ENCODE assay signal across 17 cellular contexts in genomic region chr19:46980756-46981155, GRCh38. TPM values are rescaled to one million over a fixed set of nuclear protein-coding genes. Genes with fewer than 3 reads are reported as not detected.
DNase-seq lines count a peak whose midpoint lies in the region; ATAC-seq and TF ChIP-seq lines count a peak whose summit lies in the region.
"Had no signal": no experiment of that assay in that cellular context is flagged by ENCODE, and none has a peak within 500 bp of the region (broad histone marks: within the 10 kb centered on the region; RNA-seq: fewer than 3 reads in every experiment).

No MANE protein-coding gene starts in this region.

- no peak for TF ChIP-seq POLR2A in testis (IDR thresholded peaks at IDR 0.05)

- H3K36me3 ChIP-seq in ACC112 (ENCODE audit: insufficient read depth, low read length) (no peaks in the 10 kb centered on the region), adipocyte (ENCODE audit: control insufficient read depth, insufficient read depth, low read length, severe bottlenecking) (no peaks in the 10 kb centered on the region), mesendoderm (ENCODE audit: control insufficient read depth, insufficient read depth, low read length) (no peaks in the 10 kb centered on the region), testis (ENCODE audit: low read depth, missing control alignments) (no peaks in the 10 kb centered on the region)
- H3K36me3 ChIP-seq: pancreas, thyroid gland had no signal

- H3K27ac Mint-ChIP-seq in CD4-positive, alpha-beta T cell, result peak overlapping the region; percentile 6
- H3K27ac Mint-ChIP-seq: activated T-helper 1 cell treated with anti-CD3 and anti-CD28 coated beads, Interleukin-12 subunit alpha, Interleukin-12 subunit beta, Interleukin-2, Interleukin-4 antibody, amounts not matched to agents 30 ng/mL and 10 ng/mL and 1 ng/mL, durations not matched to agents 14 hours and 24 hours and 36 hours had no signal

- CTCF ChIA-PET in CD4-positive, alpha-beta T cell (lab: Charles Lee), result no interaction called here

- no peak overlapping the region for H2BK120ac ChIP-seq in mesendoderm (ENCODE audit: low read depth, low read length)

- H3K9ac ChIP-seq in adipocyte (ENCODE audit: low read length) (peak overlapping the region; percentile 20), mesendoderm (ENCODE audit: low read length) (no peak overlapping the region)

- H2AFZ ChIP-seq in ACC112 (ENCODE audit: low read length, unreplicated experiment), result no peak overlapping the region

- H3K4ac ChIP-seq in mesendoderm (ENCODE audit: low read depth, low read length), result no peak overlapping the region

- H3K4me3 ChIP-seq in ACC112 (ENCODE audit: low read depth, low read length), result no peak overlapping the region
- no peak overlapping the region for H3K4me3 ChIP-seq in adipocyte (ENCODE audit: low read length)
- H3K4me3 ChIP-seq in mesendoderm (ENCODE audit: low read length), result no peak overlapping the region
- no peak overlapping the region for H3K4me3 ChIP-seq in testis
- H3K4me3 ChIP-seq: pancreas, skin epidermis, thyroid gland had no signal

- no peak overlapping the region for H2BK5ac ChIP-seq in mesendoderm (ENCODE audit: low read length)

- H2AK5ac ChIP-seq in mesendoderm (ENCODE audit: low read length), result no peak overlapping the region

- TF ChIP-seq CTCF in CD4-positive, alpha-beta T cell (IDR thresholded peaks at IDR 0.05), result no peak
- TF ChIP-seq CTCF in testis (IDR thresholded peaks at IDR 0.05), result no peak

- H4K8ac ChIP-seq in mesendoderm (ENCODE audit: low read depth, low read length), result no peak overlapping the region

- ATAC-seq in CD4-positive, alpha-beta T cell (ENCODE audit: poor library complexity), result no peak
- ATAC-seq in HG02884 (IDR thresholded peaks at IDR 0.05; ENCODE audit: unreplicated experiment) (no peak), HG02840 (IDR thresholded peaks at IDR 0.05; ENCODE audit: low FRiP score, unreplicated experiment) (no peak)
- ATAC-seq: foreskin keratinocyte had no signal

- peaks cover 67% of the 10 kb centered on the region for H3K4me1 ChIP-seq in ACC112 (ENCODE audit: control insufficient read depth, insufficient read depth, low read length, unreplicated experiment)
- H3K4me1 ChIP-seq in adipocyte (ENCODE audit: control insufficient read depth, insufficient read depth, low read length), result peaks cover 71% of the 10 kb centered on the region
- H3K4me1 ChIP-seq in mesendoderm (ENCODE audit: control insufficient read depth, low read depth, low read length), result peaks cover 30% of the 10 kb centered on the region
- H3K4me1 ChIP-seq in testis, result peaks cover 49% of the 10 kb centered on the region

- H3K9me3 Mint-ChIP-seq in CD4-positive, alpha-beta T cell, result no peaks in the 10 kb centered on the region
- H3K9me3 Mint-ChIP-seq: activated T-helper 1 cell treated with anti-CD3 and anti-CD28 coated beads, Interleukin-12 subunit alpha, Interleukin-12 subunit beta, Interleukin-2, Interleukin-4 antibody, amounts not matched to agents 30 ng/mL and 10 ng/mL and 1 ng/mL, durations not matched to agents 14 hours and 24 hours and 36 hours had no signal

- no peaks in the 10 kb centered on the region for H3K27me3 Mint-ChIP-seq in CD4-positive, alpha-beta T cell

- H3K9me3 ChIP-seq in CD4-positive, alpha-beta T cell (ENCODE audit: control insufficient read depth, low read length), result no peaks in the 10 kb centered on the region
- H3K9me3 ChIP-seq in adipocyte (ENCODE audit: control insufficient read depth, low read length), result no peaks in the 10 kb centered on the region
- no peaks in the 10 kb centered on the region for H3K9me3 ChIP-seq in testis
- H3K9me3 ChIP-seq: pancreas, thyroid gland had no signal

- no peak overlapping the region for H3K23ac ChIP-seq in mesendoderm (ENCODE audit: low read length)

- H3K79me1 ChIP-seq in mesendoderm (ENCODE audit: low read length), result peaks cover 7% of the 10 kb centered on the region

- peak overlapping the region; percentile 88 for H3K27ac ChIP-seq in ACC112 (ENCODE audit: low read depth, low read length)
- no peak overlapping the region for H3K27ac ChIP-seq in CD4-positive, alpha-beta T cell (ENCODE audit: low read depth, low read length)
- no peak overlapping the region for H3K27ac ChIP-seq in mesendoderm (ENCODE audit: low read depth, low read length)
- peak overlapping the region in 1 of 2 donors; percentile 6 for H3K27ac ChIP-seq in testis
- H3K27ac ChIP-seq: foreskin keratinocyte, pancreas had no signal

- H3K4me2 ChIP-seq in mesendoderm (ENCODE audit: low read length), result no peak overlapping the region

- peaks cover 38% of the 10 kb centered on the region for H3K79me2 ChIP-seq in ACC112 (ENCODE audit: control insufficient read depth, insufficient read depth, low read length, unreplicated experiment)
- H3K79me2 ChIP-seq in mesendoderm (ENCODE audit: control insufficient read depth, insufficient read depth, low read length), result no peaks in the 10 kb centered on the region

- DNase-seq in CD4-positive, alpha-beta T cell, result no peak
- no peak for DNase-seq in adipocyte (ENCODE audit: low read depth)
- DNase-seq in mesendoderm, result peak; percentile 87
- DNase-seq in testis, result no peak
- DNase-seq in DMS 273 (lab: John Stamatoyannopoulos, UW; ENCODE audit: unreplicated experiment), result no peak
- DNase-seq: amniotic stem cell; foreskin keratinocyte; NCI-H1417; NCI-H2171; pancreas; stimulated activated CD4-positive, alpha-beta T cell treated with anti-CD3 and anti-CD28 coated beads, Interleukin-4, amount 100 ng/mL, for 24 hours; thyroid gland had no signal

- no peak overlapping the region for H2BK15ac ChIP-seq in mesendoderm (replicated peaks; ENCODE audit: low read depth)

- no peak overlapping the region for H3K56ac ChIP-seq in mesendoderm (ENCODE audit: low read length)

- no peak overlapping the region for H3K18ac ChIP-seq in mesendoderm (ENCODE audit: low read length)

- H3K27me3 ChIP-seq in ACC112 (ENCODE audit: insufficient read depth, low read length) (no peaks in the 10 kb centered on the region), adipocyte (replicated peaks; ENCODE audit: control insufficient read depth, insufficient read depth, low read length) (no peaks in the 10 kb centered on the region), mesendoderm (ENCODE audit: insufficient read depth, low read length, poor library complexity) (no peaks in the 10 kb centered on the region), testis (no peaks in the 10 kb centered on the region)
- no peaks in the 10 kb centered on the region for H3K27me3 ChIP-seq in CD4-positive, alpha-beta T cell (ENCODE audit: control insufficient read depth, insufficient read depth, low read length)
- H3K27me3 ChIP-seq: foreskin keratinocyte, pancreas, thyroid gland had no signal

- intact Hi-C loops in CD4-positive, alpha-beta T cell (cut with DNase I, micrococcal nuclease), result no loop called here
- intact Hi-C loops in testis (cut with DNase I; ENCODE audit: low total_unique reads), result no loop called here

- POLR2A ChIA-PET in CD4-positive, alpha-beta T cell (lab: Charles Lee), result no interaction called here

- no peak overlapping the region for H4K5ac ChIP-seq in mesendoderm (ENCODE audit: low read length)

- H3K36me3 Mint-ChIP-seq in CD4-positive, alpha-beta T cell (ENCODE audit: low read depth), result peaks cover 3% of the 10 kb centered on the region

- no CpG with 5 or more reads among the region's 3 CpGs for WGBS in mesendoderm (ENCODE audit: extremely low coverage, insufficient coverage, low lambda C conversion rate)
- whole genome bisulfite sequencing in testis, 2 donors, result 88% methylated on average over 3 of the region's 3 CpGs

- H3K4me1 Mint-ChIP-seq in CD4-positive, alpha-beta T cell (ENCODE audit: low read depth), result peaks cover 22% of the 10 kb centered on the region

- no peak overlapping the region for H3K4me3 Mint-ChIP-seq in CD4-positive, alpha-beta T cell
- H3K4me3 Mint-ChIP-seq: activated T-helper 1 cell treated with anti-CD3 and anti-CD28 coated beads, Interleukin-12 subunit alpha, Interleukin-12 subunit beta, Interleukin-2, Interleukin-4 antibody, amounts not matched to agents 30 ng/mL and 10 ng/mL and 1 ng/mL, durations not matched to agents 14 hours and 24 hours and 36 hours had no signal

RNA-seq across cellular contexts. Expression of gene NPAS1, which starts 38.9 kb away (rescaled TPM):
- total RNA-seq in CD4-positive, alpha-beta T cell, result 1 to 10 TPM; 1.1 to 2.1 TPM
- polyA plus RNA-seq in mesendoderm (2013, experiment 1 of 2), result 2.4 TPM
- polyA plus RNA-seq in mesendoderm (2013, experiment 2 of 2), result 2.5 TPM
- total RNA-seq in testis, result 1 to 10 TPM; 1.1 to 2.5 TPM
- 1.1 TPM for polyA plus RNA-seq in testis (ENCODE audit: insufficient read depth, low read depth, low replicate concordance)
